ENCODE assay signal across 25 cellular contexts in genomic region chrX:40101430-40101802, GRCh38. TPM values are rescaled to one million over a fixed set of nuclear protein-coding genes. Genes with fewer than 3 reads are reported as not detected.
DNase-seq lines count a peak whose midpoint lies in the region; ATAC-seq and TF ChIP-seq lines count a peak whose summit lies in the region.
"Had no signal": no experiment of that assay in that cellular context is flagged by ENCODE, and none has a peak within 500 bp of the region (broad histone marks: within the 10 kb centered on the region; RNA-seq: fewer than 3 reads in every experiment).

No MANE protein-coding gene starts in this region.

- ATAC-seq in Panc1 (no peak), GM21423 (IDR thresholded peaks at IDR 0.05; ENCODE audit: unreplicated experiment) (no peak)
- ATAC-seq: activated T-cell treated with anti-CD3 and anti-CD28 coated beads, Interleukin-2, amount 50 U/mL, for 4 hours; effector memory CD8-positive, alpha-beta T cell; left colon; natural killer cell; stimulated activated naive CD8-positive, alpha-beta T cell treated with anti-CD3 and anti-CD28 coated beads, Interleukin-15, Interleukin-2, amounts not matched to agents 100 U/mL and 50 U/mL, for 24 hours had no signal

- peaks cover 12% of the 10 kb centered on the region for H3K4me1 Mint-ChIP-seq in activated naive CD4-positive, alpha-beta T cell treated with anti-CD3 and anti-CD28 coated beads for 36 hours (ENCODE audit: low read depth)
- H3K4me1 Mint-ChIP-seq in glutamatergic neuron (ENCODE audit: low read depth, unreplicated experiment): peaks cover 10% of the 10 kb centered on the region

- H3K4me1 ChIP-seq in HAP-1: peaks cover 37% of the 10 kb centered on the region
- H3K4me1 ChIP-seq in Panc1 (ENCODE audit: control insufficient read depth, insufficient read depth, low read length): peaks cover 23% of the 10 kb centered on the region
- H3K4me1 ChIP-seq in iPS-20b (ENCODE audit: insufficient read depth, low read length): peaks cover 27% of the 10 kb centered on the region
- peaks cover 15% of the 10 kb centered on the region for H3K4me1 ChIP-seq in left ventricle myocardium inferior

- H3K36me3 ChIP-seq in HAP-1 (replicated peaks) (peaks cover 3% of the 10 kb centered on the region), Panc1 (ENCODE audit: control insufficient read depth, insufficient read depth, low read length) (no peaks in the 10 kb centered on the region), iPS-20b (ENCODE audit: insufficient read depth, low read depth, low read length) (no peaks in the 10 kb centered on the region), left ventricle myocardium inferior (no peaks in the 10 kb centered on the region)
- H3K36me3 ChIP-seq: ascending aorta, esophagus squamous epithelium, thyroid gland had no signal

- H3K9me3 Mint-ChIP-seq in activated naive CD4-positive, alpha-beta T cell treated with anti-CD3 and anti-CD28 coated beads for 36 hours: no peaks in the 10 kb centered on the region
- H3K9me3 Mint-ChIP-seq in glutamatergic neuron (ENCODE audit: unreplicated experiment): peaks cover 3% of the 10 kb centered on the region
- H3K9me3 Mint-ChIP-seq: activated T-cell treated with anti-CD3 and anti-CD28 coated beads, Interleukin-2, amount 50 U/mL, for 4 hours; effector memory CD8-positive, alpha-beta T cell; natural killer cell had no signal

- H3K27ac ChIP-seq in Panc1 (ENCODE audit: low read length): peak overlapping the region; percentile 72
- H3K27ac ChIP-seq in iPS-20b (ENCODE audit: low read length): no peak overlapping the region
- no peak overlapping the region for H3K27ac ChIP-seq in left ventricle myocardium inferior (replicated peaks)
- H3K27ac ChIP-seq: esophagus squamous epithelium, thyroid gland had no signal

- no peak overlapping the region for H3K4me3 Mint-ChIP-seq in activated naive CD4-positive, alpha-beta T cell treated with anti-CD3 and anti-CD28 coated beads for 36 hours
- no peak overlapping the region for H3K4me3 Mint-ChIP-seq in glutamatergic neuron (ENCODE audit: unreplicated experiment)
- H3K4me3 Mint-ChIP-seq: activated T-cell treated with anti-CD3 and anti-CD28 coated beads, Interleukin-2, amount 50 U/mL, for 4 hours; effector memory CD8-positive, alpha-beta T cell; natural killer cell had no signal

- DNase-seq in HAP-1 (ENCODE audit: low spot score in 2 of 2): peak; percentile 2 to 24
- no peak for DNase-seq in Panc1 (ENCODE audit: low read depth, low spot score)
- DNase-seq in activated naive CD4-positive, alpha-beta T cell treated with anti-CD3 and anti-CD28 coated beads for 36 hours: no peak
- no peak for DNase-seq in glutamatergic neuron
- DNase-seq in left ventricle myocardium inferior: no peak
- DNase-seq: activated CD4-positive, CD25-positive, alpha-beta regulatory T cell treated with anti-CD3 and anti-CD28 coated beads, Interleukin-2, amount 50 U/mL, for 72 hours; activated naive CD4-positive, alpha-beta T cell treated with anti-CD3 and anti-CD28 coated beads, Interleukin-2, amount 50 U/mL, for 16 hours; activated T-cell treated with anti-CD3 and anti-CD28 coated beads, Interleukin-2, amount 50 U/mL, for 4 hours; Calu3; effector memory CD8-positive, alpha-beta T cell; esophagus squamous epithelium; KG1; left colon; natural killer cell; NCI-H1105; NCI-H2081 treated with DMSO at 0.1 percent for 48 hours; NCI-H446; NK-92 treated with Interleukin-12 subunit alpha and Interleukin-12 subunit beta, amount 100 ng/mL, for 24 hours; small intestine; stimulated activated naive CD8-positive, alpha-beta T cell treated with anti-CD3 and anti-CD28 coated beads, Interleukin-15, Interleukin-2, amounts not matched to agents 100 U/mL and 50 U/mL, for 24 hours; thyroid gland had no signal

- CTCF ChIA-PET in Panc1 (lab: Charles Lee): no interaction called here
- CTCF ChIA-PET in activated naive CD4-positive, alpha-beta T cell treated with anti-CD3 and anti-CD28 coated beads for 36 hours (lab: Charles Lee): no interaction called here

- TF ChIP-seq CTCF in Panc1 (IDR thresholded peaks at IDR 0.05) (no peak), glutamatergic neuron (IDR thresholded peaks at IDR 0.05; ENCODE audit: partially characterized antibody, unreplicated experiment) (no peak), left ventricle myocardium inferior (IDR thresholded peaks at IDR 0.05; ENCODE audit: borderline replicate concordance) (no peak)

- peak overlapping the region; percentile 41; the same call in 1 of the 2 replicates for H3K9ac ChIP-seq in iPS-20b (ENCODE audit: low read depth, low read length)

- POLR2A ChIA-PET in Panc1 (lab: Charles Lee): interaction anchor here (0.7 kb wide), 1 partner anchor 67 kb away, joined by 3 read pairs; no protein-coding TSS in a partner anchor

- H3K4me3 ChIP-seq in HAP-1: no peak overlapping the region
- H3K4me3 ChIP-seq in Panc1 (ENCODE audit: low read depth in 2 of 2, low read length in 2 of 2): no peak overlapping the region
- peak overlapping the region; percentile 51; the same call in 1 of the 2 replicates for H3K4me3 ChIP-seq in iPS-20b (ENCODE audit: low read length)
- H3K4me3 ChIP-seq in left ventricle myocardium inferior: no peak overlapping the region
- H3K4me3 ChIP-seq: ascending aorta, esophagus squamous epithelium, thyroid gland had no signal

- in situ Hi-C loops in HAP-1 (cut with MboI; ENCODE audit: low sequenced_read_pairs) (no loop called here), Panc1 (cut with HindIII; ENCODE audit: low pct_unique_long_range_greater_than_20kb, low sequenced_read_pairs) (no loop called here)

- H3K9me3 ChIP-seq in HAP-1 (no peaks in the 10 kb centered on the region), Panc1 (ENCODE audit: control insufficient read depth, insufficient read depth, low read depth, low read length) (no peaks in the 10 kb centered on the region), iPS-20b (ENCODE audit: insufficient read depth, low read depth, low read length) (no peaks in the 10 kb centered on the region), left ventricle myocardium inferior (replicated peaks) (no peaks in the 10 kb centered on the region)
- H3K9me3 ChIP-seq: ascending aorta, esophagus squamous epithelium, thyroid gland had no signal

- H3K27ac Mint-ChIP-seq in activated naive CD4-positive, alpha-beta T cell treated with anti-CD3 and anti-CD28 coated beads for 36 hours: no peak overlapping the region
- no peak overlapping the region for H3K27ac Mint-ChIP-seq in glutamatergic neuron (ENCODE audit: unreplicated experiment)
- H3K27ac Mint-ChIP-seq: effector memory CD8-positive, alpha-beta T cell; natural killer cell; progenitor cell of endocrine pancreas had no signal

- H3K27me3 ChIP-seq in HAP-1 (ENCODE audit: low read depth) (no peaks in the 10 kb centered on the region), Panc1 (ENCODE audit: control insufficient read depth, insufficient read depth, low read length) (no peaks in the 10 kb centered on the region), iPS-20b (ENCODE audit: insufficient read depth, low read length) (peaks cover 57% of the 10 kb centered on the region), left ventricle myocardium inferior (ENCODE audit: low read depth) (no peaks in the 10 kb centered on the region)
- H3K27me3 ChIP-seq: ascending aorta, thyroid gland had no signal

- intact Hi-C loops in Panc1 (cut with micrococcal nuclease; ENCODE audit: unreplicated experiment) (loop anchor here (10.0 kb wide), 1 partner anchor 163 kb away; no protein-coding TSS in a partner anchor), left ventricle myocardium inferior (cut with micrococcal nuclease) (no loop called here)
- intact Hi-C loops in activated naive CD4-positive, alpha-beta T cell treated with anti-CD3 and anti-CD28 coated beads for 36 hours (cut with micrococcal nuclease): no loop called here

- H3K36me3 Mint-ChIP-seq in activated naive CD4-positive, alpha-beta T cell treated with anti-CD3 and anti-CD28 coated beads for 36 hours (ENCODE audit: low read depth): no peaks in the 10 kb centered on the region
- H3K36me3 Mint-ChIP-seq in glutamatergic neuron (ENCODE audit: unreplicated experiment): no peaks in the 10 kb centered on the region
- H3K36me3 Mint-ChIP-seq: natural killer cell had no signal

- no TSS peak for BruUV-seq in Panc1 (replicated peaks; lab: Mats Ljungman, UMichigan)

- no peaks in the 10 kb centered on the region for H3K27me3 Mint-ChIP-seq in activated naive CD4-positive, alpha-beta T cell treated with anti-CD3 and anti-CD28 coated beads for 36 hours (ENCODE audit: low read depth)
- peaks cover 3% of the 10 kb centered on the region for H3K27me3 Mint-ChIP-seq in glutamatergic neuron (ENCODE audit: unreplicated experiment)
- H3K27me3 Mint-ChIP-seq: effector memory CD8-positive, alpha-beta T cell had no signal

RNA-seq across cellular contexts. Expression of gene BCOR, which starts 3.7 kb away (rescaled TPM):
- total RNA-seq in Panc1 (2021; ENCODE audit: unreplicated experiment) (48.3 TPM), glutamatergic neuron (ENCODE audit: unreplicated experiment) (59.0 TPM), left ventricle myocardium inferior (15.1 TPM)
- 33.8 TPM for polyA plus RNA-seq in Panc1 (2012; ENCODE audit: insufficient read length)
- total RNA-seq in activated naive CD4-positive, alpha-beta T cell treated with anti-CD3 and anti-CD28 coated beads for 36 hours: 10 to 100 TPM; 29.1 to 29.9 TPM

Comparison
In these comparisons a context has a peak if more than half of its experiments do, and no peak if none do; other contexts are left out.
1. DNase-seq: peak in HAP-1 (2 of 2); none in Panc1 (single experiment), activated naive CD4-positive, alpha-beta T cell treated with anti-CD3 and anti-CD28 coated beads for 36 hours (single experiment), glutamatergic neuron (single experiment) and left ventricle myocardium inferior (single experiment).